ENCODE assay signal across 8 cellular contexts in genomic region chr2:190578158-190579057, GRCh38. TPM values are rescaled to one million over a fixed set of nuclear protein-coding genes. Genes with fewer than 3 reads are reported as not detected.
DNase-seq lines count a peak whose midpoint lies in the region; ATAC-seq, FAIRE-seq and TF ChIP-seq lines count a peak whose summit lies in the region.

No MANE protein-coding gene starts in this region.

- peaks cover 12% of the 10 kb centered on the region for H3K4me1 Mint-ChIP-seq in activated naive CD8-positive, alpha-beta T cell treated with anti-CD3 and anti-CD28 coated beads, Interleukin-2, amount 10 ng/mL, durations not matched to agents 7 days and 5 days
- peaks cover 5% of the 10 kb centered on the region for H3K4me1 Mint-ChIP-seq in endodermal cell

- H3K27ac ChIP-seq in HepG2 (ENCODE audit: extremely low read length, insufficient read depth, low read length) (no peak overlapping the region), urinary bladder (ENCODE audit: low read depth) (peak overlapping the region; percentile 23), endodermal cell (ENCODE audit: low read depth, low read length) (no peak overlapping the region)

- H3K9ac ChIP-seq in HepG2 (ENCODE audit: insufficient read depth, low read depth, low read length) (no peak overlapping the region), endodermal cell (ENCODE audit: extremely low read depth, low read length, poor library complexity, severe bottlenecking) (no peak overlapping the region)

- 10% methylated on average over 6 of the region's 6 CpGs for WGBS in HepG2 (ENCODE audit: low lambda C conversion rate)
- WGBS in urinary bladder, result 17% methylated on average over 6 of the region's 6 CpGs
- WGBS in endodermal cell (ENCODE audit: insufficient coverage in 1 of 2, insufficient read length in 1 of 2), 2 experiments, result 84 to 91% methylated on average over 4 to 6 of the region's 6 CpGs

- intact Hi-C loops in HepG2 (cut with micrococcal nuclease; ENCODE audit: unreplicated experiment), result no loop called here

- H3K9me3 Mint-ChIP-seq in activated naive CD8-positive, alpha-beta T cell treated with anti-CD3 and anti-CD28 coated beads, Interleukin-2, amount 10 ng/mL, durations not matched to agents 7 days and 5 days, result no peaks in the 10 kb centered on the region
- no peaks in the 10 kb centered on the region for H3K9me3 Mint-ChIP-seq in endodermal cell

- H2AFZ ChIP-seq in HepG2 (ENCODE audit: low read length), result peak overlapping the region; percentile 4

- TF ChIP-seq CTCF in HepG2 (CRISPR knock-in tag; IDR thresholded peaks at IDR 0.05) (no peak), endodermal cell (conservative IDR thresholded peaks at IDR 0.05) (no peak)

- POLR2A ChIA-PET in activated naive CD8-positive, alpha-beta T cell treated with anti-CD3 and anti-CD28 coated beads, Interleukin-2, amount 10 ng/mL, durations not matched to agents 7 days and 5 days (lab: Charles Lee), result no interaction called here
- POLR2A ChIA-PET in HepG2 (lab: Yijun Ruan, JAX), result no interaction called here

- no peak overlapping the region for H3K4me3 ChIP-seq in HepG2 (replicated peaks in 1 of 3; ENCODE audit: insufficient read depth in 1 of 3, low read depth in 2 of 3, low read length in 3 of 3)
- no peak overlapping the region for H3K4me3 ChIP-seq in urinary bladder (ENCODE audit: low read depth, low read length)
- H3K4me3 ChIP-seq in endodermal cell (ENCODE audit: low read length), result no peak overlapping the region

- TF ChIP-seq EP300 in HepG2 (IDR thresholded peaks at IDR 0.05; ENCODE audit: low read depth in 2 of 2, low read length in 2 of 2), result peak in 1 of 2 experiments; percentile 25; a peak in 1 of 4 replicates
- TF ChIP-seq EP300 in HepG2 (CRISPR knock-in tag; IDR thresholded peaks at IDR 0.05; ENCODE audit: borderline replicate concordance), result no peak

- H3K36me3 ChIP-seq in HepG2 (replicated peaks in 1 of 2; ENCODE audit: control insufficient read depth in 1 of 2, insufficient read depth in 2 of 2, low read length in 2 of 2) (no peaks in the 10 kb centered on the region), urinary bladder (ENCODE audit: insufficient read depth) (no peaks in the 10 kb centered on the region), endodermal cell (ENCODE audit: control insufficient read depth, insufficient read depth, low read length) (no peaks in the 10 kb centered on the region)

- peak overlapping the region; percentile 67 for H3K4me2 ChIP-seq in HepG2 (ENCODE audit: low read depth, low read length)

- H3K4me3 Mint-ChIP-seq in activated naive CD8-positive, alpha-beta T cell treated with anti-CD3 and anti-CD28 coated beads, Interleukin-2, amount 10 ng/mL, durations not matched to agents 7 days and 5 days, result peak overlapping the region; percentile 38
- no peak overlapping the region for H3K4me3 Mint-ChIP-seq in endodermal cell

- peak; percentile 73 for FAIRE-seq in HepG2 (lab: Jason Lieb, UNC)

- H3K27me3 Mint-ChIP-seq in activated naive CD8-positive, alpha-beta T cell treated with anti-CD3 and anti-CD28 coated beads, Interleukin-2, amount 10 ng/mL, durations not matched to agents 7 days and 5 days, result no peaks in the 10 kb centered on the region
- no peaks in the 10 kb centered on the region for H3K27me3 Mint-ChIP-seq in endodermal cell (ENCODE audit: insufficient read depth)

- no peak for TF ChIP-seq RAD21 in HepG2 (CRISPR knock-in tag; IDR thresholded peaks at IDR 0.05)

- peak overlapping the region; percentile 5 for H3K27ac Mint-ChIP-seq in activated naive CD8-positive, alpha-beta T cell treated with anti-CD3 and anti-CD28 coated beads, Interleukin-2, amount 10 ng/mL, durations not matched to agents 7 days and 5 days
- H3K27ac Mint-ChIP-seq in endodermal cell, result no peak overlapping the region

- DNase-seq in CMK (ENCODE audit: low read depth) (peak; percentile 32), HuH-7.5 (ENCODE audit: low spot score) (peak; percentile 16), HepG2 (ENCODE audit: low spot score) (peak; percentile 66), endodermal cell (no peak), GF-D8 (lab: John Stamatoyannopoulos, UW) (no peak)
- DNase-seq in activated naive CD8-positive, alpha-beta T cell treated with anti-CD3 and anti-CD28 coated beads, Interleukin-2, amount 10 ng/mL, durations not matched to agents 7 days and 5 days, result no peak

- no peaks in the 10 kb centered on the region for H4K20me1 ChIP-seq in HepG2 (ENCODE audit: insufficient read depth, low read length)

- H3K36me3 Mint-ChIP-seq in activated naive CD8-positive, alpha-beta T cell treated with anti-CD3 and anti-CD28 coated beads, Interleukin-2, amount 10 ng/mL, durations not matched to agents 7 days and 5 days, result peaks cover 12% of the 10 kb centered on the region
- H3K36me3 Mint-ChIP-seq in endodermal cell (ENCODE audit: low read depth), result no peaks in the 10 kb centered on the region

- H3K27me3 ChIP-seq in HepG2 (ENCODE audit: control insufficient read depth in 1 of 2, insufficient read depth in 2 of 2, low read length in 2 of 2) (no peaks in the 10 kb centered on the region; a peak in 1 of 5 replicates), endodermal cell (ENCODE audit: control insufficient read depth, insufficient read depth, low read length, poor library complexity, severe bottlenecking) (no peaks in the 10 kb centered on the region)

- CTCF ChIA-PET in HepG2 (lab: Yijun Ruan, JAX; ENCODE audit: low intra/inter-chr PET ratio, low total read pairs), result no interaction called here

- TF ChIP-seq POLR2A in HepG2 (IDR thresholded peaks at IDR 0.05; ENCODE audit: insufficient read depth in 1 of 2, low read depth in 2 of 2, low read length in 2 of 2), result no peak

- peak; percentile 50 for ATAC-seq in activated naive CD8-positive, alpha-beta T cell treated with anti-CD3 and anti-CD28 coated beads, Interleukin-2, amount 10 ng/mL, durations not matched to agents 7 days and 5 days (ENCODE audit: low read depth)
- ATAC-seq in HepG2 (peak; percentile 87), GM18870 (IDR thresholded peaks at IDR 0.05; ENCODE audit: unreplicated experiment) (no peak)

- in situ Hi-C loops in HepG2 (cut with HindIII; ENCODE audit: extremely low pct_ligation_motif_present, low pct_unique_long_range_greater_than_20kb), result no loop called here

- no peaks in the 10 kb centered on the region for H3K79me2 ChIP-seq in HepG2 (ENCODE audit: insufficient read depth, low read length)

- H3K9me3 ChIP-seq in HepG2 (ENCODE audit: low read length) (no peaks in the 10 kb centered on the region), endodermal cell (ENCODE audit: control insufficient read depth, low read length) (no peaks in the 10 kb centered on the region)

- H3K4me1 ChIP-seq in HepG2 (ENCODE audit: insufficient read depth, low read length) (peaks cover 22% of the 10 kb centered on the region), urinary bladder (ENCODE audit: insufficient read depth) (no peaks in the 10 kb centered on the region), endodermal cell (ENCODE audit: control insufficient read depth, insufficient read depth, low read length) (peaks cover 7% of the 10 kb centered on the region)

- BruUV-seq in HepG2 (replicated peaks; lab: Mats Ljungman, UMichigan), result no TSS peak

TF ChIP-seq in HepG2, 621 proteins besides CTCF, POLR2A, EP300 and RAD21 (continues in another document):
- TF ChIP-seq PPARG (CRISPR knock-in tag; conservative IDR thresholded peaks at IDR 0.05) (0 out of 2 replicates have a peak, but pooled peaks have one; percentile 27), SAP130 (CRISPR knock-in tag; IDR thresholded peaks at IDR 0.05; ENCODE audit: low read depth) (0 out of 2 replicates have a peak, but pooled peaks have one; percentile 27), ZNF3 (CRISPR knock-in tag; IDR thresholded peaks at IDR 0.05) (no peak), SOX5 (CRISPR knock-in tag; IDR thresholded peaks at IDR 0.05; ENCODE audit: borderline replicate concordance) (peak; percentile 58), GFI1 (CRISPR knock-in tag; IDR thresholded peaks at IDR 0.05; ENCODE audit: borderline replicate concordance) (no peak), RCOR2 (CRISPR knock-in tag; IDR thresholded peaks at IDR 0.05) (0 out of 2 replicates have a peak, but pooled peaks have one; percentile 43)

RNA-seq across cellular contexts. Expression of gene NEMP2, which starts 43.9 kb away (rescaled TPM):
- 10 to 100 TPM; 16.2 to 23.1 TPM for total RNA-seq in activated naive CD8-positive, alpha-beta T cell treated with anti-CD3 and anti-CD28 coated beads, Interleukin-2, amount 10 ng/mL, durations not matched to agents 7 days and 5 days
- total RNA-seq in HepG2 (2016; rRNA removed; fragmentation: Illumina TruSeq; extraction: Trizol) (7.8 and 9.8 TPM in 2 replicates), urinary bladder (15.0 TPM), endodermal cell (10 to 100 TPM in 1 of 2 donors, 1 to 10 TPM in 1; 7.2 to 11.3 TPM)
- total RNA-seq in HepG2 (2016; cell fraction: cytosol; rRNA removed; fragmentation: Illumina TruSeq; extraction: Trizol; ENCODE audit: low read depth), result 3.3 and 4.6 TPM in 2 replicates
- total RNA-seq in HepG2 (2016; cell fraction: insoluble cytoplasmic fraction; rRNA removed; fragmentation: Illumina TruSeq; extraction: Trizol), result 8.3 and 9.0 TPM in 2 replicates
- total RNA-seq in HepG2 (2016; cell fraction: membrane; rRNA removed; fragmentation: Illumina TruSeq; extraction: Trizol), result 6.5 and 7.6 TPM in 2 replicates
- 9.1 and 11.4 TPM in 2 replicates for total RNA-seq in HepG2 (2016; cell fraction: nucleus; rRNA removed; fragmentation: Illumina TruSeq; extraction: Trizol)
- polyA plus RNA-seq in HepG2 (2011; rRNA removed) (2.4 and 3.3 TPM in 2 replicates), urinary bladder (1.7 TPM)
- 1.9 and 4.3 TPM in 2 replicates for polyA plus RNA-seq in HepG2 (2011; cell fraction: cytosol; rRNA removed)
- polyA plus RNA-seq in HepG2 (2011; cell fraction: nucleus; rRNA removed), result 1.3 and 2.1 TPM in 2 replicates
- 4.0 and 10.3 TPM in 2 replicates for polyA plus RNA-seq in HepG2 (2012)
- 1.8 and 2.3 TPM in 2 replicates for polyA plus RNA-seq in HepG2 (2016; cell fraction: cytosol; fragmentation: Illumina TruSeq; extraction: Trizol; ENCODE audit: low read depth)
- 5.0 and 6.7 TPM in 2 replicates for polyA plus RNA-seq in HepG2 (2016; cell fraction: insoluble cytoplasmic fraction; fragmentation: Illumina TruSeq; extraction: Trizol; ENCODE audit: low read depth)
- 3.9 and 4.2 TPM in 2 replicates for polyA plus RNA-seq in HepG2 (2016; cell fraction: membrane; fragmentation: Illumina TruSeq; extraction: Trizol; ENCODE audit: low read depth)
- polyA plus RNA-seq in HepG2 (2016; cell fraction: nucleus; fragmentation: Illumina TruSeq; extraction: Trizol; ENCODE audit: insufficient read depth, low read depth), result 5.9 and 7.7 TPM in 2 replicates
- polyA minus RNA-seq in HepG2 (2011; rRNA and poly(A)+ RNA removed; ENCODE audit: low replicate concordance), result 11.9 and 13.0 TPM in 2 replicates
- 4.2 and 8.0 TPM in 2 replicates for polyA minus RNA-seq in HepG2 (2011; cell fraction: cytosol; rRNA and poly(A)+ RNA removed)
- 16.9 and 24.9 TPM in 2 replicates for polyA minus RNA-seq in HepG2 (2011; cell fraction: nucleus; rRNA and poly(A)+ RNA removed)
- polyA plus RNA-seq in endodermal cell (2013, experiment 1 of 2), result 3.6 TPM
- polyA plus RNA-seq in endodermal cell (2013, experiment 2 of 2), result 2.5 TPM

Comparison
In these comparisons a context has a peak if more than half of its experiments do, and no peak if none do; other contexts are left out.
1. DNase-seq: peak in CMK (single experiment), HuH-7.5 (single experiment) and HepG2 (single experiment); none in activated naive CD8-positive, alpha-beta T cell treated with anti-CD3 and anti-CD28 coated beads, Interleukin-2, amount 10 ng/mL, durations not matched to agents 7 days and 5 days (single experiment), endodermal cell (single experiment) and GF-D8 (single experiment).